In the genomic region with DNA sequence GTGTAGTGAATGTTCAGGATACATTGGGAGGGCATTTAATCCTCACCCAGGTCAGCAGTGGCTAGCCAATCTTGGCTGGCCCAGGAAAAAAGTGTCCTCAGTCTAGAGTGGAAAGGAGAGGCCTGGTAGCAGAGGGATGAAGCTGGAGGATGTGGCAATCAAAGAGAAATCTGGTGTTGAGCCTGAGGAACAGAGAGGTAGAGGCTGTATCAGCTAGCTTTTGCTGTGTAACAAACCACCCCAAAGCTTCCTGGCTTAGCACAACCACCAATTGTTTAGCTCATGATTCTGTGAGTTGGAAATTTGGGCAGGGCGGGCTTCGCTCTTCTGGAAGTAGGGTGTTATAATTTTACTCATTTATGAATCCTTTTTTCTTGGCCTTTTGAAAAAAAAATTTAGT, we compare ENCODE assay signal across 22 cellular contexts. TPM values are rescaled to one million over a fixed set of nuclear protein-coding genes. Genes with fewer than 3 reads are reported as not detected.
A peak's percentile ranks its signal among the peaks of the same experiment; 100 is the strongest.
DNase-seq lines count a peak whose midpoint lies in the region; ATAC-seq, FAIRE-seq and TF ChIP-seq lines count a peak whose summit lies in the region.
"Had no signal": no experiment of that assay in that cellular context is flagged by ENCODE, and none has a peak within 500 bp of the region (broad histone marks: within the 10 kb centered on the region; RNA-seq: fewer than 3 reads in every experiment).

No MANE protein-coding gene starts in this region.

- no peaks in the 10 kb centered on the region for H3K4me1 ChIP-seq in HepG2 (ENCODE audit: insufficient read depth, low read length)
- no peaks in the 10 kb centered on the region for H3K4me1 ChIP-seq in right lobe of liver
- peaks cover 3% of the 10 kb centered on the region; the same call in 1 of the 2 replicates for H3K4me1 ChIP-seq in HEK293 (ENCODE audit: control insufficient read depth, insufficient read depth, low read length)
- H3K4me1 ChIP-seq in mesendoderm (ENCODE audit: control insufficient read depth, low read depth, low read length) = peaks cover 5% of the 10 kb centered on the region
- H3K4me1 ChIP-seq: HAP-1 had no signal

- intact Hi-C loops in HepG2 (cut with micrococcal nuclease; ENCODE audit: unreplicated experiment) (no loop called here), right lobe of liver (cut with DNase I) (no loop called here)

- in situ Hi-C loops in HepG2 (cut with HindIII; ENCODE audit: extremely low pct_ligation_motif_present, low pct_unique_long_range_greater_than_20kb) (no loop called here), G401 (cut with HindIII; ENCODE audit: low sequenced_read_pairs) (no loop called here)

- H3K56ac ChIP-seq in mesendoderm (ENCODE audit: low read length) = peak overlapping the region; percentile 15

- H3K4me3 ChIP-seq in HepG2 (replicated peaks in 1 of 3; ENCODE audit: insufficient read depth in 1 of 3, low read depth in 2 of 3, low read length in 3 of 3) (no peak overlapping the region), right lobe of liver (no peak overlapping the region), HEK293 (ENCODE audit: low read depth, low read length) (no peak overlapping the region), mesendoderm (ENCODE audit: low read length) (no peak overlapping the region)
- H3K4me3 ChIP-seq: GM12878, GM23338, HAP-1 had no signal

- no peak overlapping the region for H2AK5ac ChIP-seq in mesendoderm (ENCODE audit: low read length)

- TF ChIP-seq CTCF in HepG2 (CRISPR knock-in tag; IDR thresholded peaks at IDR 0.05) = no peak
- no peak for TF ChIP-seq CTCF in right lobe of liver (IDR thresholded peaks at IDR 0.05)
- no peak for TF ChIP-seq CTCF in HEK293 (tag by site-specific recombination; IDR thresholded peaks at IDR 0.05)
- no peak for TF ChIP-seq CTCF in WTC11 (IDR thresholded peaks at IDR 0.05)
- no peak for TF ChIP-seq CTCF in HFFc6 (IDR thresholded peaks at IDR 0.05)

- no peak overlapping the region for H2BK120ac ChIP-seq in mesendoderm (ENCODE audit: low read depth, low read length)

- CTCF ChIA-PET in HepG2 (lab: Yijun Ruan, JAX; ENCODE audit: low intra/inter-chr PET ratio, low total read pairs) = no interaction called here
- CTCF ChIA-PET in HEK293 (lab: Yijun Ruan, JAX) = no interaction called here
- CTCF ChIA-PET in WTC11 (lab: Charles Lee) = interaction anchor here (1.2 to 1.8 kb wide), 2 partner anchors 38 to 231 kb away, joined by 3 to 4 read pairs; no protein-coding TSS in a partner anchor

- H3K4me2 ChIP-seq in HepG2 (ENCODE audit: low read depth, low read length) = no peak overlapping the region
- no peak overlapping the region for H3K4me2 ChIP-seq in mesendoderm (ENCODE audit: low read length)
- H3K4me2 ChIP-seq: GM23338 had no signal

- H3K9ac ChIP-seq in HepG2 (ENCODE audit: insufficient read depth, low read depth, low read length) = no peak overlapping the region
- no peak overlapping the region for H3K9ac ChIP-seq in mesendoderm (ENCODE audit: low read length)

- no peak overlapping the region for H3K18ac ChIP-seq in mesendoderm (ENCODE audit: low read length)

- H3K27me3 Mint-ChIP-seq in WTC11 (ENCODE audit: low read depth) = no peaks in the 10 kb centered on the region; the same call in 1 of the 2 replicates
- H3K27me3 Mint-ChIP-seq in HFFc6 (ENCODE audit: insufficient read depth) = peaks cover 24% of the 10 kb centered on the region

- H2BK5ac ChIP-seq in mesendoderm (ENCODE audit: low read length) = no peak overlapping the region

- no peak overlapping the region for H2AFZ ChIP-seq in HepG2 (ENCODE audit: low read length)
- H2AFZ ChIP-seq: GM23338 had no signal

- WGBS in HepG2 (ENCODE audit: low lambda C conversion rate) = 49% methylated on average over 2 of the region's 2 CpGs
- 94% methylated on average over 2 of the region's 2 CpGs for WGBS in right lobe of liver (ENCODE audit: insufficient coverage, low coverage, low lambda C conversion rate, missing lambda C conversion rate)
- WGBS in mesendoderm (ENCODE audit: extremely low coverage, insufficient coverage, low lambda C conversion rate) = no CpG with 5 or more reads among the region's 2 CpGs

- no peak overlapping the region for H4K8ac ChIP-seq in mesendoderm (ENCODE audit: low read depth, low read length)

- H3K4me3 Mint-ChIP-seq in WTC11 = no peak overlapping the region
- H3K4me3 Mint-ChIP-seq in HFFc6 = no peak overlapping the region
- H3K4me3 Mint-ChIP-seq: CD4-positive, CD25-positive, alpha-beta regulatory T cell; CD8-positive, alpha-beta T cell; GM23338 had no signal

- H3K27ac ChIP-seq in HepG2 (ENCODE audit: extremely low read length, insufficient read depth, low read length) (no peak overlapping the region), right lobe of liver (no peak overlapping the region), HEK293 (ENCODE audit: extremely low read depth, low read depth, low read length) (no peak overlapping the region), mesendoderm (ENCODE audit: low read depth, low read length) (no peak overlapping the region)

- no TSS peak for BruUV-seq in HepG2 (replicated peaks; lab: Mats Ljungman, UMichigan)

- ATAC-seq in HepG2 = no peak
- ATAC-seq in right lobe of liver = no peak
- no peak for ATAC-seq in WTC11
- ATAC-seq: CD8-positive, alpha-beta T cell; GM12878; GM23338 had no signal

- H3K27me3 ChIP-seq in HepG2 (ENCODE audit: control insufficient read depth in 1 of 2, insufficient read depth in 2 of 2, low read length in 2 of 2) (peaks cover 2 to 42% of the 10 kb centered on the region in 2 experiments), right lobe of liver (no peaks in the 10 kb centered on the region), mesendoderm (ENCODE audit: insufficient read depth, low read length, poor library complexity) (no peaks in the 10 kb centered on the region)

- H3K4ac ChIP-seq in mesendoderm (ENCODE audit: low read depth, low read length) = no peak overlapping the region

- H4K20me1 ChIP-seq in HepG2 (ENCODE audit: insufficient read depth, low read length) = 0 out of 2 replicates have a peak, but pooled peaks cover 5% of the 10 kb centered on the region

- no peaks in the 10 kb centered on the region for H3K79me1 ChIP-seq in mesendoderm (ENCODE audit: low read length)

- TF ChIP-seq EP300 in HepG2 (IDR thresholded peaks at IDR 0.05; ENCODE audit: low read depth in 2 of 2, low read length in 2 of 2) (no peak), HepG2 (CRISPR knock-in tag; IDR thresholded peaks at IDR 0.05; ENCODE audit: borderline replicate concordance) (no peak)

- H3K9me3 ChIP-seq in HepG2 (ENCODE audit: low read length) = no peaks in the 10 kb centered on the region
- H3K9me3 ChIP-seq in right lobe of liver = peaks cover 0 to 4% (median 0%) of the 10 kb centered on the region in 4 donors
- no peaks in the 10 kb centered on the region for H3K9me3 ChIP-seq in HEK293 (ENCODE audit: control insufficient read depth, insufficient read depth, low read depth, low read length)
- H3K9me3 ChIP-seq: Caco-2, HAP-1 had no signal

- H3K36me3 Mint-ChIP-seq in WTC11 = peaks cover 5% of the 10 kb centered on the region
- no peaks in the 10 kb centered on the region; the same call in 1 of the 2 replicates for H3K36me3 Mint-ChIP-seq in HFFc6 (ENCODE audit: low read depth)
- H3K36me3 Mint-ChIP-seq: CD4-positive, CD25-positive, alpha-beta regulatory T cell; CD8-positive, alpha-beta T cell had no signal

- no peak for TF ChIP-seq POLR2A in HepG2 (IDR thresholded peaks at IDR 0.05; ENCODE audit: insufficient read depth in 1 of 2, low read depth in 2 of 2, low read length in 2 of 2)
- TF ChIP-seq POLR2A in right lobe of liver (IDR thresholded peaks at IDR 0.05) = no peak

- FAIRE-seq in HepG2 (lab: Jason Lieb, UNC) = no peak
- FAIRE-seq: GM12878, GM19239 had no signal

- H3K27ac Mint-ChIP-seq in WTC11 (peak overlapping the region; percentile 23; the same call in 1 of the 2 replicates), HFFc6 (no peak overlapping the region)
- H3K27ac Mint-ChIP-seq: CD4-positive, CD25-positive, alpha-beta regulatory T cell; CD8-positive, alpha-beta T cell; GM23338 had no signal

- peaks cover 11% of the 10 kb centered on the region for H3K4me1 Mint-ChIP-seq in WTC11
- H3K4me1 Mint-ChIP-seq in HFFc6 (ENCODE audit: low read depth) = no peaks in the 10 kb centered on the region
- H3K4me1 Mint-ChIP-seq: CD4-positive, CD25-positive, alpha-beta regulatory T cell had no signal

- H4K5ac ChIP-seq in mesendoderm (ENCODE audit: low read length) = no peak overlapping the region

- H3K23ac ChIP-seq in mesendoderm (ENCODE audit: low read length) = no peak overlapping the region

- no peak for DNase-seq in HepG2 (ENCODE audit: low spot score)
- DNase-seq in right lobe of liver = no peak
- DNase-seq in WTC11 (ENCODE audit: low spot score) = no peak
- no peak for DNase-seq in mesendoderm
- DNase-seq in HFFc6 = no peak
- no peak for DNase-seq in activated CD4-positive, CD25-positive, alpha-beta regulatory T cell treated with anti-CD3 and anti-CD28 coated beads, Interleukin-2, amount 50 U/mL, for 72 hours
- no peak for DNase-seq in G401 (ENCODE audit: low spot score)
- DNase-seq: C1 segment of cervical spinal cord; Caco-2; CD4-positive, CD25-positive, alpha-beta regulatory T cell; DND-41; GDM1 had no signal

- H3K9me3 Mint-ChIP-seq in WTC11 (peaks cover 15% of the 10 kb centered on the region), HFFc6 (no peaks in the 10 kb centered on the region)

- no peak for TF ChIP-seq RAD21 in HepG2 (CRISPR knock-in tag; IDR thresholded peaks at IDR 0.05)

- POLR2A ChIA-PET in HepG2 (lab: Yijun Ruan, JAX) (no interaction called here), HEK293 (lab: Yijun Ruan, JAX) (no interaction called here), WTC11 (lab: Charles Lee) (no interaction called here)

- H3K79me2 ChIP-seq in HepG2 (ENCODE audit: insufficient read depth, low read length) = no peaks in the 10 kb centered on the region
- H3K79me2 ChIP-seq in mesendoderm (ENCODE audit: control insufficient read depth, insufficient read depth, low read length) = no peaks in the 10 kb centered on the region

- H2BK15ac ChIP-seq in mesendoderm (replicated peaks; ENCODE audit: low read depth) = no peak overlapping the region

- H3K36me3 ChIP-seq in HepG2 (replicated peaks in 1 of 2; ENCODE audit: control insufficient read depth in 1 of 2, insufficient read depth in 2 of 2, low read length in 2 of 2) (no peaks in the 10 kb centered on the region), right lobe of liver (no peaks in the 10 kb centered on the region), HEK293 (ENCODE audit: control insufficient read depth in 2 of 2, insufficient read depth in 1 of 2, low read length in 2 of 2) (no peaks in the 10 kb centered on the region), mesendoderm (ENCODE audit: control insufficient read depth, insufficient read depth, low read length) (no peaks in the 10 kb centered on the region)
- H3K36me3 ChIP-seq: HAP-1 had no signal

RNA-seq across cellular contexts. Expression of a gene that starts 49.8 kb away (rescaled TPM):
- total RNA-seq in HepG2 (2016; rRNA removed; fragmentation: Illumina TruSeq; extraction: Trizol) = not detected in 2 replicates
- total RNA-seq in HepG2 (2016; cell fraction: cytosol; rRNA removed; fragmentation: Illumina TruSeq; extraction: Trizol; ENCODE audit: low read depth) = not detected in 2 replicates
- total RNA-seq in HepG2 (2016; cell fraction: insoluble cytoplasmic fraction; rRNA removed; fragmentation: Illumina TruSeq; extraction: Trizol) = not detected in 2 replicates
- not detected in 2 replicates for total RNA-seq in HepG2 (2016; cell fraction: membrane; rRNA removed; fragmentation: Illumina TruSeq; extraction: Trizol)
- total RNA-seq in HepG2 (2016; cell fraction: nucleus; rRNA removed; fragmentation: Illumina TruSeq; extraction: Trizol) = not detected in 2 replicates
- polyA plus RNA-seq in HepG2 (2011; rRNA removed) = not detected in 2 replicates
- not detected in 2 replicates for polyA plus RNA-seq in HepG2 (2011; cell fraction: cytosol; rRNA removed)
- not detected in 2 replicates for polyA plus RNA-seq in HepG2 (2011; cell fraction: nucleus; rRNA removed)
- polyA plus RNA-seq in HepG2 (2012) = not detected in 2 replicates
- not detected in 2 replicates for polyA plus RNA-seq in HepG2 (2016; cell fraction: cytosol; fragmentation: Illumina TruSeq; extraction: Trizol; ENCODE audit: low read depth)
- polyA plus RNA-seq in HepG2 (2016; cell fraction: insoluble cytoplasmic fraction; fragmentation: Illumina TruSeq; extraction: Trizol; ENCODE audit: low read depth) = not detected in 2 replicates
- not detected in 2 replicates for polyA plus RNA-seq in HepG2 (2016; cell fraction: membrane; fragmentation: Illumina TruSeq; extraction: Trizol; ENCODE audit: low read depth)
- not detected in 2 replicates for polyA plus RNA-seq in HepG2 (2016; cell fraction: nucleus; fragmentation: Illumina TruSeq; extraction: Trizol; ENCODE audit: insufficient read depth, low read depth)
- not detected in 2 replicates for polyA minus RNA-seq in HepG2 (2011; rRNA and poly(A)+ RNA removed; ENCODE audit: low replicate concordance)
- polyA minus RNA-seq in HepG2 (2011; cell fraction: cytosol; rRNA and poly(A)+ RNA removed) = not detected in 2 replicates
- polyA minus RNA-seq in HepG2 (2011; cell fraction: nucleus; rRNA and poly(A)+ RNA removed) = not detected in 2 replicates
- total RNA-seq in right lobe of liver = not detected
- total RNA-seq in WTC11 (2021) = not detected in 3 replicates
- polyA plus RNA-seq in mesendoderm (2013, experiment 1 of 2) = not detected
- not detected for polyA plus RNA-seq in mesendoderm (2013, experiment 2 of 2)
- not detected for total RNA-seq in HFFc6 (2021; fragmentation: NEBNext Ultra II Directional; extraction: Animal tissue kit (Norgen Biotek cat#: 25700))
- not detected in 2 replicates for total RNA-seq in G401 (2014; rRNA removed; shearing (Covaris generic))
- total RNA-seq: A172; A673; Caco-2; CD4-positive, CD25-positive, alpha-beta regulatory T cell; CD8-positive, alpha-beta T cell; GM12878; GM23338; H4 had no signal
- polyA plus RNA-seq: BJ; CD4-positive, CD25-positive, alpha-beta regulatory T cell; GM12878; GM23338 had no signal
